ENCODE assay signal across 10 cellular contexts in the genomic region with DNA sequence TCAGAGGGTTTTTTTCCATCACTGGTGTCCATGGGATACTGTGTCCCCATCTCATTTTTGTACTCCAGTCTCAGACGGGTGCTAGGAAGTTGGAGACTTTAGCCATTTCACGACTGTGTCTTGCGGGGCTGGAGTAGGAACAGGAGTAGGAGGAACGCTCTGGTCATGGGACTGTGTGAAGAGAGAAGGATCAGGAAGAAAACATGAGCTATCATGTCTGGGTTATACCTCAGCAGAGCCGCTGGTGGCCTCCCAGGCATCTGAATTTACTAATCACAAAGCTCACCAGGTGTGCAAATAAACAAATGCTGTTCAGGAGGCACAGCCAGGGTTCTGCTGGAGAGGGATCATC.
DNase-seq lines count a peak whose midpoint lies in the region; ATAC-seq, FAIRE-seq and TF ChIP-seq lines count a peak whose summit lies in the region.
"Had no signal": no experiment of that assay in that cellular context is flagged by ENCODE, and none has a peak within 500 bp of the region (broad histone marks: within the 10 kb centered on the region; RNA-seq: fewer than 3 reads in every experiment).

No MANE protein-coding gene starts in this region.

- H3K4me3 Mint-ChIP-seq in T-helper 17 cell (no peak overlapping the region), natural killer cell (no peak overlapping the region)

- WGBS in tibial nerve, 2 donors: 31 to 39% methylated on average over 5 of the region's 5 CpGs

- TF ChIP-seq POLR2A in tibial nerve (IDR thresholded peaks at IDR 0.05): no peak

- H3K4me3 ChIP-seq in kidney (ENCODE audit: low read length in 2 of 2) (no peak overlapping the region), tibial nerve (no peak overlapping the region)

- H3K27me3 ChIP-seq in tibial nerve: no peaks in the 10 kb centered on the region

- H3K27ac ChIP-seq in kidney (ENCODE audit: low read depth in 2 of 2, low read length in 2 of 2) (peak overlapping the region; percentile 82 to 88), tibial nerve (peak overlapping the region; percentile 64 to 92 (median 79))
- H3K27ac ChIP-seq: 22Rv1 had no signal

- H3K9me3 ChIP-seq in T-helper 17 cell (ENCODE audit: control insufficient read depth, low read length, poor library complexity, severe bottlenecking): no peaks in the 10 kb centered on the region
- no peaks in the 10 kb centered on the region for H3K9me3 ChIP-seq in kidney (ENCODE audit: control insufficient read depth in 1 of 2, low read length in 2 of 2)
- H3K9me3 ChIP-seq in tibial nerve: no peaks in the 10 kb centered on the region

- no peak for FAIRE-seq in kidney (lab: Jason Lieb, UNC)

- no peaks in the 10 kb centered on the region for H3K9me3 Mint-ChIP-seq in natural killer cell

- TF ChIP-seq EP300 in tibial nerve (IDR thresholded peaks at IDR 0.05): no peak

- peaks cover 32 to 35% of the 10 kb centered on the region in 2 donors for H3K4me1 ChIP-seq in kidney (ENCODE audit: control insufficient read depth in 1 of 2, insufficient read depth in 1 of 2, low read depth in 1 of 2, low read length in 2 of 2)
- peaks cover 0 to 65% (median 49%) of the 10 kb centered on the region in 4 donors for H3K4me1 ChIP-seq in tibial nerve

- intact Hi-C loops in kidney (cut with DNase I) (no loop called here), natural killer cell (cut with micrococcal nuclease) (no loop called here)

- no peak overlapping the region for H3K9ac ChIP-seq in kidney (ENCODE audit: low read length in 2 of 2)

- H3K4me1 Mint-ChIP-seq in T-helper 17 cell (peaks cover 45% of the 10 kb centered on the region), natural killer cell (peaks cover 9 to 29% of the 10 kb centered on the region in 2 donors)

- H3K36me3 ChIP-seq in kidney (ENCODE audit: control insufficient read depth in 1 of 2, insufficient read depth in 2 of 2, low read length in 2 of 2) (no peaks in the 10 kb centered on the region), tibial nerve (no peaks in the 10 kb centered on the region)

- TF ChIP-seq CTCF in kidney (IDR thresholded peaks at IDR 0.05; ENCODE audit: borderline replicate concordance, extremely low read depth, insufficient read depth) (no peak), tibial nerve (IDR thresholded peaks at IDR 0.05) (no peak), natural killer cell (IDR thresholded peaks at IDR 0.05) (no peak)

- ATAC-seq in T-helper 17 cell: no peak
- no peak for ATAC-seq in natural killer cell

- DNase-seq in NCI-H1417 (lab: John Stamatoyannopoulos, UW): peak in 2 of 3 experiments; percentile 58 to 77
- DNase-seq in NCI-H1417 treated with DMSO at 0.1 percent for 48 hours (lab: John Stamatoyannopoulos, UW): no peak
- DNase-seq in T-helper 17 cell: no peak
- no peak for DNase-seq in kidney
- no peak for DNase-seq in tibial nerve (ENCODE audit: low spot score in 2 of 2)
- DNase-seq in NCI-H1930 (lab: John Stamatoyannopoulos, UW): no peak
- DNase-seq in natural killer cell: no peak
- no peak for DNase-seq in medulla oblongata (ENCODE audit: extremely low spot score)
- DNase-seq: stimulated activated naive CD4-positive, alpha-beta T cell had no signal

- H3K27ac Mint-ChIP-seq in T-helper 17 cell (peak overlapping the region; percentile 85), natural killer cell (no peak overlapping the region)

- H3K27me3 Mint-ChIP-seq in T-helper 17 cell (no peaks in the 10 kb centered on the region), natural killer cell (ENCODE audit: low read depth in 2 of 2) (peaks cover 0 to 7% of the 10 kb centered on the region in 2 donors)

- H3K36me3 Mint-ChIP-seq in T-helper 17 cell (ENCODE audit: low read depth) (no peaks in the 10 kb centered on the region), natural killer cell (no peaks in the 10 kb centered on the region)

Comparison
In these comparisons a context has a peak if more than half of its experiments do, and no peak if none do; other contexts are left out.
1. DNase-seq: peak in NCI-H1417 (2 of 3); none in NCI-H1417 treated with DMSO at 0.1 percent for 48 hours (single experiment), T-helper 17 cell (0 of 3), kidney (single experiment), tibial nerve (0 of 2), NCI-H1930 (0 of 2), natural killer cell (single experiment) and medulla oblongata (single experiment).